In genomic region chr6:108561742-108562502, GRCh38 we compare ENCODE assay signal across 8 cellular contexts. TPM values are rescaled to one million over a fixed set of nuclear protein-coding genes. Genes with fewer than 3 reads are reported as not detected.
DNase-seq lines count a peak whose midpoint lies in the region; ATAC-seq, FAIRE-seq and TF ChIP-seq lines count a peak whose summit lies in the region.

No MANE protein-coding gene starts in this region.

- TF ChIP-seq POLR2A in testis (IDR thresholded peaks at IDR 0.05) (no peak), H54 (IDR thresholded peaks at IDR 0.05; ENCODE audit: low read depth, low read length) (no peak)

- intact Hi-C loops in CD4-positive, alpha-beta memory T cell (cut with micrococcal nuclease) = no loop called here
- intact Hi-C loops in mammary epithelial cell (cut with micrococcal nuclease) (loop anchor here (1.0 to 5.0 kb wide), 3 partner anchors 89 to 170 kb away; no protein-coding TSS in a partner anchor), left lung (cut with DNase I) (no loop called here), testis (cut with DNase I; ENCODE audit: low total_unique reads) (loop anchor here (10.0 kb wide), 2 partner anchors 93 to 333 kb away; no protein-coding TSS in a partner anchor)

- no peak overlapping the region for H3K27ac ChIP-seq in CD4-positive, alpha-beta memory T cell (ENCODE audit: low read depth, low read length)
- H3K27ac ChIP-seq in MM.1S (ENCODE audit: low read length) (peak overlapping the region; percentile 96), mammary epithelial cell (ENCODE audit: insufficient read depth, low read depth, low read length) (peak overlapping the region; percentile 82), left lung (peak overlapping the region; percentile 98 to 99), testis (peak overlapping the region; percentile 92 to 100)

- H4K20me1 ChIP-seq in MM.1S (ENCODE audit: insufficient read depth, low read length) = peaks cover 15% of the 10 kb centered on the region; the same call in 1 of the 2 replicates
- peaks cover 2% of the 10 kb centered on the region for H4K20me1 ChIP-seq in mammary epithelial cell (ENCODE audit: insufficient read depth, low read length)

- peaks cover 40 to 60% (median 53%) of the 10 kb centered on the region in 4 donors for H3K4me1 Mint-ChIP-seq in CD4-positive, alpha-beta memory T cell

- H3K27ac Mint-ChIP-seq in CD4-positive, alpha-beta memory T cell = peak overlapping the region; percentile 72 to 95 (median 89)

- TF ChIP-seq CTCF in MM.1S (IDR thresholded peaks at IDR 0.05; ENCODE audit: low read length) = no peak
- TF ChIP-seq CTCF in mammary epithelial cell (conservative IDR thresholded peaks at IDR 0.05 in 1 of 2, IDR thresholded peaks at IDR 0.05 in 1 of 2; ENCODE audit: extremely low read depth in 1 of 2, insufficient read depth in 1 of 2, low read depth in 1 of 2, low read length in 2 of 2) = no peak
- no peak for TF ChIP-seq CTCF in left lung (IDR thresholded peaks at IDR 0.05)
- TF ChIP-seq CTCF in testis (IDR thresholded peaks at IDR 0.05) = no peak

- POLR2A ChIA-PET in CD4-positive, alpha-beta memory T cell (lab: Charles Lee; ENCODE audit: partially characterized antibody) = interaction anchor here (0.6 to 5.2 kb wide), 5 partner anchors 12 to 511 kb away, joined by 3 to 44 read pairs (median 25); partner anchors contain the start of gene ARMC2

- in situ Hi-C loops in mammary epithelial cell (cut with MboI; ENCODE audit: low sequenced_read_pairs in 2 of 2) = loop anchor here in 1 of 2 donors (5.0 to 25.0 kb wide), 3 partner anchors 100 to 825 kb away; partner anchors contain the start of gene CD164

- TSS peak; percentile 82 for BruUV-seq in mammary epithelial cell (replicated peaks; lab: Mats Ljungman, UMichigan)

- no peaks in the 10 kb centered on the region for H3K27me3 ChIP-seq in CD4-positive, alpha-beta memory T cell (ENCODE audit: insufficient read depth, low read length)
- no peaks in the 10 kb centered on the region for H3K27me3 ChIP-seq in MM.1S (replicated peaks; ENCODE audit: insufficient read depth, low read length)
- H3K27me3 ChIP-seq in mammary epithelial cell (ENCODE audit: insufficient read depth, low read length) = no peaks in the 10 kb centered on the region
- no peaks in the 10 kb centered on the region for H3K27me3 ChIP-seq in left lung
- no peaks in the 10 kb centered on the region for H3K27me3 ChIP-seq in testis

- no peak for FAIRE-seq in H54 (lab: Jason Lieb, UNC)

- H3K4me3 Mint-ChIP-seq in CD4-positive, alpha-beta memory T cell = peak overlapping the region; percentile 75 to 86 (median 81)

- no peaks in the 10 kb centered on the region for H3K27me3 Mint-ChIP-seq in CD4-positive, alpha-beta memory T cell

- no peaks in the 10 kb centered on the region for H3K36me3 ChIP-seq in CD4-positive, alpha-beta memory T cell (ENCODE audit: insufficient read depth, low read length)
- H3K36me3 ChIP-seq in MM.1S (replicated peaks; ENCODE audit: insufficient read depth, low read length) (peaks cover 19% of the 10 kb centered on the region; the same call in 1 of the 2 replicates), mammary epithelial cell (ENCODE audit: insufficient read depth, low read length) (no peaks in the 10 kb centered on the region), left lung (no peaks in the 10 kb centered on the region), testis (ENCODE audit: low read depth, missing control alignments) (no peaks in the 10 kb centered on the region)

- H3F3A ChIP-seq in MM.1S (ENCODE audit: insufficient read depth, low read length) = peaks cover 74% of the 10 kb centered on the region

- peak overlapping the region; percentile 42 for H3K4me2 ChIP-seq in MM.1S (ENCODE audit: low read depth, low read length)
- peak overlapping the region; percentile 79 for H3K4me2 ChIP-seq in mammary epithelial cell (ENCODE audit: insufficient read depth, low read depth, low read length)

- peak in 2 of 5 donors; percentile 5 to 39 for DNase-seq in CD4-positive, alpha-beta memory T cell
- DNase-seq in MM.1S (no peak), mammary epithelial cell (peak; percentile 62), left lung (peak; percentile 44 to 86), testis (no peak), mesenteric fat pad (ENCODE audit: low spot score) (no peak), H54 (ENCODE audit: insufficient read length, low spot score) (no peak)

- H3K4me3 ChIP-seq in CD4-positive, alpha-beta memory T cell (ENCODE audit: low read length in 2 of 2) = no peak overlapping the region
- H3K4me3 ChIP-seq in MM.1S (ENCODE audit: low read length) (peak overlapping the region; percentile 99), mammary epithelial cell (replicated peaks in 1 of 3; ENCODE audit: insufficient read depth in 1 of 3, low read depth in 2 of 3, low read length in 3 of 3) (peak overlapping the region; percentile 69 to 93 (median 73)), left lung (peak overlapping the region; percentile 39 to 84), testis (peak overlapping the region; percentile 87 to 98)

- H3K9me3 Mint-ChIP-seq in CD4-positive, alpha-beta memory T cell = peaks cover 0 to 2% (median 0%) of the 10 kb centered on the region in 8 donors

- peak overlapping the region; percentile 100 for H3K9ac ChIP-seq in MM.1S (ENCODE audit: low read length)
- H3K9ac ChIP-seq in mammary epithelial cell (ENCODE audit: insufficient read depth, low read length) = peak overlapping the region; percentile 91

- 2% methylated on average over 18 of the region's 46 CpGs for WGBS in mammary epithelial cell (ENCODE audit: low coverage, missing lambda C conversion rate)
- 1 to 4% methylated on average over 44 to 45 of the region's 46 CpGs for WGBS in testis, 2 donors

- H2AFZ ChIP-seq in MM.1S (ENCODE audit: low read length) = no peak overlapping the region
- peak overlapping the region; percentile 52 for H2AFZ ChIP-seq in mammary epithelial cell (ENCODE audit: low read depth, low read length)

- H3K36me3 Mint-ChIP-seq in CD4-positive, alpha-beta memory T cell = peaks cover 9 to 23% of the 10 kb centered on the region in 2 donors

- H3K79me2 ChIP-seq in MM.1S (ENCODE audit: low read length) (peaks cover 76% of the 10 kb centered on the region), mammary epithelial cell (ENCODE audit: insufficient read depth, low read length) (peaks cover 64% of the 10 kb centered on the region)

- dilution Hi-C loops in mammary epithelial cell (cut with HindIII; ENCODE audit: low sequenced_read_pairs) = no loop called here

- H3K4me1 ChIP-seq in CD4-positive, alpha-beta memory T cell (ENCODE audit: insufficient read depth, low read length) = peaks cover 57% of the 10 kb centered on the region
- peaks cover 7% of the 10 kb centered on the region for H3K4me1 ChIP-seq in MM.1S (ENCODE audit: low read length)
- H3K4me1 ChIP-seq in mammary epithelial cell (ENCODE audit: insufficient read depth, low read length) = peaks cover 41% of the 10 kb centered on the region
- H3K4me1 ChIP-seq in left lung = peaks cover 36 to 58% of the 10 kb centered on the region in 2 donors
- peaks cover 30% of the 10 kb centered on the region for H3K4me1 ChIP-seq in testis

- ATAC-seq in left lung (no peak), HG02623 (IDR thresholded peaks at IDR 0.05; ENCODE audit: unreplicated experiment) (no peak)

- no peaks in the 10 kb centered on the region for H3K9me3 ChIP-seq in CD4-positive, alpha-beta memory T cell (ENCODE audit: control insufficient read depth in 1 of 2, low read length in 2 of 2)
- H3K9me3 ChIP-seq in MM.1S (replicated peaks; ENCODE audit: insufficient read depth, low read length) (no peaks in the 10 kb centered on the region), mammary epithelial cell (replicated peaks; ENCODE audit: insufficient read depth, low read length) (no peaks in the 10 kb centered on the region), left lung (no peaks in the 10 kb centered on the region), testis (no peaks in the 10 kb centered on the region)

- CTCF ChIA-PET in CD4-positive, alpha-beta memory T cell (lab: Charles Lee; ENCODE audit: partially characterized antibody) = no interaction called here
- CTCF ChIA-PET in mammary epithelial cell (lab: Charles Lee; ENCODE audit: low non-redundant PET) = interaction anchor here (0.5 kb wide), 1 partner anchor 533 kb away, joined by 5 read pairs; the partner anchor contains the start of gene SESN1

- no peaks in the 10 kb centered on the region for H3K9me2 ChIP-seq in MM.1S (replicated peaks; ENCODE audit: insufficient read depth, low read length)

RNA-seq across cellular contexts. Expression of gene FOXO3, which starts 1.2 kb away (rescaled TPM):
- 10 to 100 TPM; 26.4 to 27.0 TPM for total RNA-seq in CD4-positive, alpha-beta memory T cell
- 10 to 100 TPM; 18.3 to 23.7 TPM for polyA plus RNA-seq in CD4-positive, alpha-beta memory T cell
- total RNA-seq in mammary epithelial cell (10 to 100 TPM; 31.2 to 53.5 TPM), left lung (10 to 100 TPM; 50.0 to 53.9 TPM), testis (100 to 1,000 TPM in 1 of 2 donors, 10 to 100 TPM in 1; 81.5 to 112 TPM), mesenteric fat pad (94.0 TPM)
- polyA plus RNA-seq in mammary epithelial cell (23.3 TPM), testis (ENCODE audit: insufficient read depth, low read depth, low replicate concordance) (27.5 TPM)
- 73.1 TPM for polyA minus RNA-seq in mammary epithelial cell

Comparison
In these comparisons a context has a peak if more than half of its experiments do, and no peak if none do; other contexts are left out.
1. DNase-seq: peak in mammary epithelial cell (single experiment) and left lung (2 of 2); none in MM.1S (single experiment), testis (single experiment), mesenteric fat pad (single experiment) and H54 (single experiment).
2. H3K4me3 ChIP-seq: peak in MM.1S (single experiment), mammary epithelial cell (3 of 3), left lung (2 of 2) and testis (2 of 2); none in CD4-positive, alpha-beta memory T cell (0 of 2).
3. intact Hi-C loops: an anchor here in mammary epithelial cell (1.0 to 5.0 kb wide) and testis (10.0 kb wide); none called in CD4-positive, alpha-beta memory T cell and left lung.